Comparison of ENCODE assay signal across 12 cellular contexts in genomic region chr10:101939718-101940117, GRCh38.
DNase-seq lines count a peak whose midpoint lies in the region; ATAC-seq and TF ChIP-seq lines count a peak whose summit lies in the region.
"Had no signal": no experiment of that assay in that cellular context is flagged by ENCODE, and none has a peak within 500 bp of the region (broad histone marks: within the 10 kb centered on the region; RNA-seq: fewer than 3 reads in every experiment).

No MANE protein-coding gene starts in this region.

- DNase-seq in SJSA1 (ENCODE audit: low read depth in 1 of 2, low spot score in 2 of 2) (no peak), esophagus squamous epithelium (lab: John Stamatoyannopoulos, UW) (no peak), mesothelial cell of epicardium (ENCODE audit: low spot score in 2 of 2, unreplicated experiment in 2 of 2) (no peak), tibial artery (no peak), NCI-H345 (lab: John Stamatoyannopoulos, UW) (no peak), posterior cingulate gyrus (no peak)
- DNase-seq: CD4-positive, CD25-positive, alpha-beta regulatory T cell; stimulated activated CD4-positive, alpha-beta T cell treated with anti-CD3 and anti-CD28 coated beads, Interleukin-4, amount 100 ng/mL, for 24 hours had no signal

- peaks cover 57% of the 10 kb centered on the region for H3K4me1 ChIP-seq in SJSA1 (replicated peaks)
- peaks cover 0 to 26% (median 16%) of the 10 kb centered on the region in 3 donors for H3K4me1 ChIP-seq in esophagus squamous epithelium
- H3K4me1 ChIP-seq in tibial artery, result peaks cover 0 to 62% (median 22%) of the 10 kb centered on the region in 4 donors

- intact Hi-C loops in esophagus squamous epithelium (cut with DNase I), result no loop called here
- intact Hi-C loops in tibial artery (cut with DNase I; ENCODE audit: low total_unique reads), result no loop called here
- intact Hi-C loops in posterior cingulate gyrus (cut with DNase I), result no loop called here

- H3K9me3 Mint-ChIP-seq in mesothelial cell of epicardium, result peaks cover 4% of the 10 kb centered on the region
- H3K9me3 Mint-ChIP-seq: CD4-positive, CD25-positive, alpha-beta regulatory T cell; dendritic cell treated with granulocyte-macrophage colony-stimulating factor and Interleukin-4, amounts not matched to agents 40 ng/mL and 50 ng/mL, for 4 days; stimulated activated effector memory CD8-positive, alpha-beta T cell treated with anti-CD3 and anti-CD28 coated beads, Interleukin-12 subunit alpha, Interleukin-12 subunit beta, amount 100 ng/mL, for 72 hours had no signal

- H3K27ac ChIP-seq in SJSA1, result peak overlapping the region; percentile 95
- peak overlapping the region in 3 of 4 donors; percentile 12 to 56 (median 42) for H3K27ac ChIP-seq in esophagus squamous epithelium
- peak overlapping the region; percentile 53 to 76 for H3K27ac ChIP-seq in tibial artery

- H3K36me3 Mint-ChIP-seq in mesothelial cell of epicardium, result peaks cover 6% of the 10 kb centered on the region

- TF ChIP-seq POLR2A in esophagus squamous epithelium (IDR thresholded peaks at IDR 0.05), result no peak

- no peaks in the 10 kb centered on the region for H3K9me3 ChIP-seq in SJSA1 (replicated peaks)
- no peaks in the 10 kb centered on the region for H3K9me3 ChIP-seq in esophagus squamous epithelium
- no peaks in the 10 kb centered on the region for H3K9me3 ChIP-seq in tibial artery

- H3K4me3 ChIP-seq in SJSA1 (no peak overlapping the region), esophagus squamous epithelium (no peak overlapping the region), tibial artery (no peak overlapping the region)

- WGBS in esophagus squamous epithelium, 2 donors, result 73 to 75% methylated on average over 4 of the region's 4 CpGs

- peak overlapping the region; percentile 19 for H3K27ac Mint-ChIP-seq in mesothelial cell of epicardium
- H3K27ac Mint-ChIP-seq: activated naive CD8-positive, alpha-beta T cell; CD4-positive, CD25-positive, alpha-beta regulatory T cell; dendritic cell treated with granulocyte-macrophage colony-stimulating factor and Interleukin-4, amounts not matched to agents 40 ng/mL and 50 ng/mL, for 4 days; stimulated activated effector memory CD8-positive, alpha-beta T cell treated with anti-CD3 and anti-CD28 coated beads, Interleukin-12 subunit alpha, Interleukin-12 subunit beta, amount 100 ng/mL, for 72 hours had no signal

- H3K4me1 Mint-ChIP-seq in mesothelial cell of epicardium, result peaks cover 40% of the 10 kb centered on the region

- no peaks in the 10 kb centered on the region for H3K27me3 Mint-ChIP-seq in mesothelial cell of epicardium (ENCODE audit: low read depth)
- H3K27me3 Mint-ChIP-seq: activated naive CD8-positive, alpha-beta T cell; CD4-positive, CD25-positive, alpha-beta regulatory T cell; dendritic cell treated with granulocyte-macrophage colony-stimulating factor and Interleukin-4, amounts not matched to agents 40 ng/mL and 50 ng/mL, for 4 days had no signal

- H3K36me3 ChIP-seq in SJSA1 (no peaks in the 10 kb centered on the region), esophagus squamous epithelium (peaks cover 0 to 22% (median 0%) of the 10 kb centered on the region in 3 donors), tibial artery (no peaks in the 10 kb centered on the region)

- ATAC-seq in HG03135 (IDR thresholded peaks at IDR 0.05; ENCODE audit: unreplicated experiment), result no peak
- ATAC-seq: stimulated activated effector memory CD8-positive, alpha-beta T cell treated with anti-CD3 and anti-CD28 coated beads, Interleukin-12 subunit alpha, Interleukin-12 subunit beta, amount 100 ng/mL, for 72 hours had no signal

- TF ChIP-seq CTCF in esophagus squamous epithelium (IDR thresholded peaks at IDR 0.05) (no peak), mesothelial cell of epicardium (IDR thresholded peaks at IDR 0.05; ENCODE audit: unreplicated experiment) (no peak), tibial artery (IDR thresholded peaks at IDR 0.05) (no peak)

- H3K4me3 Mint-ChIP-seq in mesothelial cell of epicardium, result no peak overlapping the region
- H3K4me3 Mint-ChIP-seq: activated naive CD8-positive, alpha-beta T cell; CD4-positive, CD25-positive, alpha-beta regulatory T cell; dendritic cell treated with granulocyte-macrophage colony-stimulating factor and Interleukin-4, amounts not matched to agents 40 ng/mL and 50 ng/mL, for 4 days; stimulated activated effector memory CD8-positive, alpha-beta T cell treated with anti-CD3 and anti-CD28 coated beads, Interleukin-12 subunit alpha, Interleukin-12 subunit beta, amount 100 ng/mL, for 72 hours had no signal

- H3K27me3 ChIP-seq in SJSA1 (replicated peaks) (no peaks in the 10 kb centered on the region), esophagus squamous epithelium (no peaks in the 10 kb centered on the region), tibial artery (no peaks in the 10 kb centered on the region)

Comparison
In these comparisons a context has a peak if more than half of its experiments do, and no peak if none do; other contexts are left out.
1. H3K27ac ChIP-seq: peak in every context shown above with its lines; median percentile 95 in SJSA1; 64 in tibial artery; 42 in esophagus squamous epithelium.